ENCODE assay signal across 1 cellular context in genomic region chr2:5231287-5231686, GRCh38.
TF ChIP-seq lines count a peak whose summit lies in the region.

No MANE protein-coding gene starts in this region.

TF ChIP-seq in SK-N-SH treated with all-trans-retinoic acid at 6 μM for 48 hours, 23 proteins besides CTCF, POLR2A, EP300 and RAD21 (continued from another document):
- 0 out of 2 replicates have a peak, but pooled peaks have one; percentile 54 for TF ChIP-seq PATZ1 (CRISPR knock-in tag; IDR thresholded peaks at IDR 0.05; ENCODE audit: borderline replicate concordance)
- TF ChIP-seq CREB5 (CRISPR knock-in tag; IDR thresholded peaks at IDR 0.05; ENCODE audit: low read depth): peak; percentile 64; the same call in 1 of the 2 replicates
